Comparison of ENCODE assay signal across 10 cellular contexts in genomic region chr3:196604548-196604947, GRCh38. TPM values are rescaled to one million over a fixed set of nuclear protein-coding genes. Genes with fewer than 3 reads are reported as not detected.
DNase-seq lines count a peak whose midpoint lies in the region; ATAC-seq and TF ChIP-seq lines count a peak whose summit lies in the region.
"Had no signal": no experiment of that assay in that cellular context is flagged by ENCODE, and none has a peak within 500 bp of the region (broad histone marks: within the 10 kb centered on the region; RNA-seq: fewer than 3 reads in every experiment).

No MANE protein-coding gene starts in this region.

- no peaks in the 10 kb centered on the region for H3K36me3 ChIP-seq in heart left ventricle

- no peak for TF ChIP-seq CTCF in heart left ventricle (IDR thresholded peaks at IDR 0.05)

- POLR2A ChIA-PET in activated CD4-positive, alpha-beta T cell treated with anti-CD3 and anti-CD28 coated beads, Interleukin-2, amount 10 ng/mL, durations not matched to agents 7 days and 5 days (lab: Charles Lee), result no interaction called here

- H3K27ac ChIP-seq in heart left ventricle, result no peak overlapping the region

- H3K27me3 Mint-ChIP-seq in activated CD4-positive, alpha-beta T cell treated with anti-CD3 and anti-CD28 coated beads, Interleukin-2, amount 10 ng/mL, durations not matched to agents 7 days and 5 days, result no peaks in the 10 kb centered on the region
- H3K27me3 Mint-ChIP-seq in central memory CD8-positive, alpha-beta T cell, result no peaks in the 10 kb centered on the region
- H3K27me3 Mint-ChIP-seq: activated naive CD8-positive, alpha-beta T cell had no signal

- peaks cover 0 to 4% (median 0%) of the 10 kb centered on the region in 9 donors for H3K27me3 ChIP-seq in heart left ventricle

- peaks cover 0 to 2% (median 0%) of the 10 kb centered on the region in 12 donors for H3K4me1 ChIP-seq in heart left ventricle

- no peaks in the 10 kb centered on the region for H3K36me3 Mint-ChIP-seq in activated CD4-positive, alpha-beta T cell treated with anti-CD3 and anti-CD28 coated beads, Interleukin-2, amount 10 ng/mL, durations not matched to agents 7 days and 5 days (ENCODE audit: low read depth)
- no peaks in the 10 kb centered on the region for H3K36me3 Mint-ChIP-seq in central memory CD8-positive, alpha-beta T cell (ENCODE audit: insufficient read depth)
- H3K36me3 Mint-ChIP-seq: activated naive CD8-positive, alpha-beta T cell had no signal

- intact Hi-C loops in heart left ventricle (cut with DNase I), result no loop called here
- intact Hi-C loops in left cardiac atrium (cut with DNase I), result no loop called here

- TF ChIP-seq POLR2A in heart left ventricle (IDR thresholded peaks at IDR 0.05), result no peak

- H3K27ac Mint-ChIP-seq in activated CD4-positive, alpha-beta T cell treated with anti-CD3 and anti-CD28 coated beads, Interleukin-2, amount 10 ng/mL, durations not matched to agents 7 days and 5 days, result no peak overlapping the region
- H3K27ac Mint-ChIP-seq in central memory CD8-positive, alpha-beta T cell (ENCODE audit: low read depth), result no peak overlapping the region
- H3K27ac Mint-ChIP-seq: activated naive CD8-positive, alpha-beta T cell; HFFc6 had no signal

- no peak overlapping the region for H3K4me3 ChIP-seq in heart left ventricle

- CTCF ChIA-PET in activated CD4-positive, alpha-beta T cell treated with anti-CD3 and anti-CD28 coated beads, Interleukin-2, amount 10 ng/mL, durations not matched to agents 7 days and 5 days (lab: Charles Lee), result interaction anchor here (0.6 to 2.3 kb wide), 6 partner anchors 11 to 80 kb away, joined by 3 to 8 read pairs (median 4); no protein-coding TSS in a partner anchor

- no peak overlapping the region for H3K4me3 Mint-ChIP-seq in activated CD4-positive, alpha-beta T cell treated with anti-CD3 and anti-CD28 coated beads, Interleukin-2, amount 10 ng/mL, durations not matched to agents 7 days and 5 days
- no peak overlapping the region for H3K4me3 Mint-ChIP-seq in central memory CD8-positive, alpha-beta T cell
- H3K4me3 Mint-ChIP-seq: activated naive CD8-positive, alpha-beta T cell; HFFc6 had no signal

- 66 to 73% (median 68%) methylated on average over 13 of the region's 13 CpGs for WGBS in heart left ventricle, 4 donors

- ATAC-seq in central memory CD8-positive, alpha-beta T cell (replicated peaks; ENCODE audit: extremely low read depth, poor library complexity, severe bottlenecking), result peak; percentile 40
- ATAC-seq in heart left ventricle (no peak), left cardiac atrium (no peak), GM18517 (IDR thresholded peaks at IDR 0.05; ENCODE audit: unreplicated experiment) (no peak)

- H3K9me3 Mint-ChIP-seq in activated CD4-positive, alpha-beta T cell treated with anti-CD3 and anti-CD28 coated beads, Interleukin-2, amount 10 ng/mL, durations not matched to agents 7 days and 5 days, result peaks cover 2% of the 10 kb centered on the region
- no peaks in the 10 kb centered on the region for H3K9me3 Mint-ChIP-seq in central memory CD8-positive, alpha-beta T cell
- H3K9me3 Mint-ChIP-seq: HFFc6 had no signal

- DNase-seq in NCI-H2107 treated with DMSO at 0.1 percent for 48 hours (lab: John Stamatoyannopoulos, UW; ENCODE audit: unreplicated experiment) (peak; percentile 43), NCI-H2107 (lab: John Stamatoyannopoulos, UW) (no peak), heart left ventricle (no peak), left cardiac atrium (no peak)
- peak; percentile 75 for DNase-seq in activated CD4-positive, alpha-beta T cell treated with anti-CD3 and anti-CD28 coated beads, Interleukin-2, amount 10 ng/mL, durations not matched to agents 7 days and 5 days
- DNase-seq in central memory CD8-positive, alpha-beta T cell (ENCODE audit: low spot score in 2 of 2), result no peak
- DNase-seq in stimulated activated CD8-positive, alpha-beta memory T cell treated with anti-CD3 and anti-CD28 coated beads, Interleukin-7, amount 100 ng/mL, for 4 hours (ENCODE audit: low read depth in 2 of 2), result peak; percentile 15 to 16
- DNase-seq: HFFc6 had no signal

- H3K4me1 Mint-ChIP-seq in activated CD4-positive, alpha-beta T cell treated with anti-CD3 and anti-CD28 coated beads, Interleukin-2, amount 10 ng/mL, durations not matched to agents 7 days and 5 days, result peaks cover 25% of the 10 kb centered on the region
- H3K4me1 Mint-ChIP-seq in central memory CD8-positive, alpha-beta T cell, result peaks cover 10% of the 10 kb centered on the region

- H3K9me3 ChIP-seq in heart left ventricle, result peaks cover 0 to 9% (median 0%) of the 10 kb centered on the region in 12 donors

RNA-seq across cellular contexts. Expression of gene NRROS, which starts 34.9 kb away (rescaled TPM):
- 10 to 100 TPM; 36.6 to 40.6 TPM for total RNA-seq in activated CD4-positive, alpha-beta T cell treated with anti-CD3 and anti-CD28 coated beads, Interleukin-2, amount 10 ng/mL, durations not matched to agents 7 days and 5 days
- total RNA-seq in heart left ventricle (10 to 100 TPM in 1 of 9 donors, 1 to 10 TPM in 8; 2.1 to 23.8 (median 3.4) TPM), left cardiac atrium (1 to 10 TPM; 5.4 to 6.0 TPM)
- 1 to 10 TPM; 1.4 to 2.6 TPM for polyA plus RNA-seq in heart left ventricle

RNA-seq across cellular contexts. Expression of gene FBXO45, which starts 36.1 kb away (rescaled TPM):
- total RNA-seq in activated CD4-positive, alpha-beta T cell treated with anti-CD3 and anti-CD28 coated beads, Interleukin-2, amount 10 ng/mL, durations not matched to agents 7 days and 5 days, result 10 to 100 TPM; 14.9 to 15.0 TPM
- total RNA-seq in heart left ventricle, result 1 to 10 TPM; 5.3 to 7.9 (median 6.6) TPM
- 10 to 100 TPM in 1 of 2 donors, 1 to 10 TPM in 1; 2.1 to 10.8 TPM for polyA plus RNA-seq in heart left ventricle
- total RNA-seq in left cardiac atrium, result 1 to 10 TPM; 7.9 to 8.4 TPM

RNA-seq across cellular contexts. Expression of gene WDR53, which starts 36.2 kb away (rescaled TPM):
- 10 to 100 TPM; 19.5 to 24.8 TPM for total RNA-seq in activated CD4-positive, alpha-beta T cell treated with anti-CD3 and anti-CD28 coated beads, Interleukin-2, amount 10 ng/mL, durations not matched to agents 7 days and 5 days
- total RNA-seq in heart left ventricle, result 10 to 100 TPM in 2 of 9 donors, 1 to 10 TPM in 7; 4.2 to 15.5 (median 8.4) TPM
- polyA plus RNA-seq in heart left ventricle, result 1 to 10 TPM; 7.3 to 9.7 TPM
- 1 to 10 TPM; 8.8 to 9.4 TPM for total RNA-seq in left cardiac atrium

Comparison
In these comparisons a context has a peak if more than half of its experiments do, and no peak if none do; other contexts are left out.
1. DNase-seq: peak in NCI-H2107 treated with DMSO at 0.1 percent for 48 hours (single experiment), activated CD4-positive, alpha-beta T cell treated with anti-CD3 and anti-CD28 coated beads, Interleukin-2, amount 10 ng/mL, durations not matched to agents 7 days and 5 days (single experiment) and stimulated activated CD8-positive, alpha-beta memory T cell treated with anti-CD3 and anti-CD28 coated beads, Interleukin-7, amount 100 ng/mL, for 4 hours (2 of 2); none in NCI-H2107 (single experiment), central memory CD8-positive, alpha-beta T cell (0 of 2), heart left ventricle (0 of 5) and left cardiac atrium (single experiment).